ENCODE assay signal across 8 cellular contexts in genomic region chr3:183825380-183826161, GRCh38. TPM values are rescaled to one million over a fixed set of nuclear protein-coding genes. Genes with fewer than 3 reads are reported as not detected.
DNase-seq lines count a peak whose midpoint lies in the region; ATAC-seq, FAIRE-seq and TF ChIP-seq lines count a peak whose summit lies in the region.

MAP6D1 (minus strand) TSS chr3:183825577; CDS start chr3:183825547, 30 bp downstream.

- peak within 1 kb of the TSS; percentile 19 to 49 for H3K4me3 ChIP-seq in kidney (ENCODE audit: low read length in 2 of 2)

- H3K4me1 ChIP-seq in kidney (ENCODE audit: control insufficient read depth in 1 of 2, insufficient read depth in 1 of 2, low read depth in 1 of 2, low read length in 2 of 2) = peaks cover 0 to 6% of the 10 kb centered on the region in 2 donors

- FAIRE-seq in kidney (lab: Jason Lieb, UNC) = no peak

- peaks cover 8 to 10% of the 10 kb centered on the region in 2 donors for H3K36me3 ChIP-seq in kidney (ENCODE audit: control insufficient read depth in 1 of 2, insufficient read depth in 2 of 2, low read length in 2 of 2)

- DNase-seq in D341Med (ENCODE audit: low spot score) (peak; percentile 91), NCI-H1694 (lab: John Stamatoyannopoulos, UW) (peak; percentile 47), kidney (no peak), NCI-H187 (lab: John Stamatoyannopoulos, UW) (no peak)
- DNase-seq in activated CD4-positive, CD25-positive, alpha-beta regulatory T cell treated with anti-CD3 and anti-CD28 coated beads, Interleukin-2, amount 50 U/mL, for 72 hours = peak; percentile 36
- DNase-seq in stimulated activated CD4-positive, alpha-beta T cell treated with anti-CD3 and anti-CD28 coated beads, Interleukin-15, amount 100 ng/mL, for 24 hours = peak; percentile 57

- no peaks in the 10 kb centered on the region for H3K9me3 ChIP-seq in kidney (ENCODE audit: control insufficient read depth in 1 of 2, low read length in 2 of 2)

- peak within 1 kb of the TSS; percentile 88 for H3K27ac ChIP-seq in cingulate gyrus (ENCODE audit: low read depth, low read length)
- no peak within 1 kb of the TSS for H3K27ac ChIP-seq in kidney (ENCODE audit: low read depth in 2 of 2, low read length in 2 of 2)

- intact Hi-C loops in kidney (cut with DNase I) = no loop called here

- peak; percentile 46 for ATAC-seq in GM21528 (IDR thresholded peaks at IDR 0.05; ENCODE audit: low FRiP score, unreplicated experiment)

- TF ChIP-seq CTCF in kidney (IDR thresholded peaks at IDR 0.05; ENCODE audit: borderline replicate concordance, extremely low read depth, insufficient read depth) = peak; percentile 9

- H3K9ac ChIP-seq in kidney (ENCODE audit: low read length in 2 of 2) = peak within 1 kb of the TSS in 1 of 2 donors; percentile 34

RNA-seq across cellular contexts. Expression of gene MAP6D1, which starts in this region (rescaled TPM):
- total RNA-seq in kidney = 1.5 TPM
- 1.4 TPM for polyA plus RNA-seq in kidney (ENCODE audit: insufficient read depth, low read depth, low replicate concordance)

Comparison
In these comparisons a context has a peak if more than half of its experiments do, and no peak if none do; other contexts are left out.
1. DNase-seq: peak in D341Med (single experiment), NCI-H1694 (single experiment), activated CD4-positive, CD25-positive, alpha-beta regulatory T cell treated with anti-CD3 and anti-CD28 coated beads, Interleukin-2, amount 50 U/mL, for 72 hours (single experiment) and stimulated activated CD4-positive, alpha-beta T cell treated with anti-CD3 and anti-CD28 coated beads, Interleukin-15, amount 100 ng/mL, for 24 hours (single experiment); none in kidney (single experiment) and NCI-H187 (0 of 2).